In genomic region chr4:30720021-30720655, GRCh38 we compare ENCODE assay signal across 8 cellular contexts. TPM values are rescaled to one million over a fixed set of nuclear protein-coding genes. Genes with fewer than 3 reads are reported as not detected.
DNase-seq lines count a peak whose midpoint lies in the region; ATAC-seq and TF ChIP-seq lines count a peak whose summit lies in the region.

Gene PCDH7, plus strand, starts transcription at chr4:30720369. Its CDS starts 1,054 bp downstream, at chr4:30721423.

- no peaks in the 10 kb centered on the region for H3K9me3 ChIP-seq in neural cell (ENCODE audit: low read length)

- POLR2A ChIA-PET in activated CD8-positive, alpha-beta T cell treated with anti-CD3 and anti-CD28 coated beads for 36 hours (lab: Charles Lee) = no interaction called here

- H3K27ac ChIP-seq in HL-60 (replicated peaks) (no peak within 1 kb of the TSS), neural cell (ENCODE audit: low read length) (peak within 1 kb of the TSS; percentile 64)

- peak; percentile 31 for TF ChIP-seq RAD21 in neural cell (conservative IDR thresholded peaks at IDR 0.05)

- H3F3A ChIP-seq in neural cell (ENCODE audit: insufficient read depth, low read length, poor library complexity, severe bottlenecking) = no peaks in the 10 kb centered on the region

- H3K4me3 ChIP-seq in HL-60 (replicated peaks; ENCODE audit: insufficient read depth, low read length) = peak within 1 kb of the TSS; percentile 13
- peak within 1 kb of the TSS; percentile 96 for H3K4me3 ChIP-seq in neural cell (ENCODE audit: low read length)

- H3K27me3 Mint-ChIP-seq in activated CD8-positive, alpha-beta T cell treated with anti-CD3 and anti-CD28 coated beads for 36 hours = peaks cover 63% of the 10 kb centered on the region

- H3K27ac Mint-ChIP-seq in activated CD8-positive, alpha-beta T cell treated with anti-CD3 and anti-CD28 coated beads for 36 hours = no peak within 1 kb of the TSS

- peak; percentile 38 for ATAC-seq in activated CD8-positive, alpha-beta T cell treated with anti-CD3 and anti-CD28 coated beads for 36 hours
- ATAC-seq in GM18861 (IDR thresholded peaks at IDR 0.05; ENCODE audit: unreplicated experiment) (no peak), GM19452 (IDR thresholded peaks at IDR 0.05; ENCODE audit: unreplicated experiment) (no peak)

- no peaks in the 10 kb centered on the region for H3K9me2 ChIP-seq in neural cell (ENCODE audit: insufficient read depth, low read length)

- peak; percentile 13 for DNase-seq in CD1c-positive myeloid dendritic cell (ENCODE audit: extremely low spot score)
- DNase-seq in HL-60 (ENCODE audit: low read depth in 1 of 2, low spot score in 1 of 2) = no peak
- peak; percentile 37 for DNase-seq in activated CD8-positive, alpha-beta T cell treated with anti-CD3 and anti-CD28 coated beads for 36 hours
- DNase-seq in glomerular endothelial cell (ENCODE audit: extremely low read depth, low read depth, low spot score) = no peak
- DNase-seq in COLO829 (ENCODE audit: low spot score) = no peak

- intact Hi-C loops in activated CD8-positive, alpha-beta T cell treated with anti-CD3 and anti-CD28 coated beads for 36 hours (cut with micrococcal nuclease) = no loop called here

- no peaks in the 10 kb centered on the region for H4K20me1 ChIP-seq in neural cell (ENCODE audit: insufficient read depth)

- TF ChIP-seq EP300 in neural cell (conservative IDR thresholded peaks at IDR 0.05; ENCODE audit: poor library complexity, severe bottlenecking) = no peak

- H3K27me3 ChIP-seq in HL-60 (ENCODE audit: insufficient read depth, poor library complexity, severe bottlenecking) (peaks cover 57% of the 10 kb centered on the region), neural cell (ENCODE audit: insufficient read depth, low read depth, low read length) (no peaks in the 10 kb centered on the region)

- peak within 1 kb of the TSS; percentile 80 for H3K9ac ChIP-seq in neural cell (ENCODE audit: low read length)

- H3K4me1 Mint-ChIP-seq in activated CD8-positive, alpha-beta T cell treated with anti-CD3 and anti-CD28 coated beads for 36 hours (ENCODE audit: low read depth) = peaks cover 41% of the 10 kb centered on the region

- peak within 1 kb of the TSS; percentile 46 for H3K4me3 Mint-ChIP-seq in activated CD8-positive, alpha-beta T cell treated with anti-CD3 and anti-CD28 coated beads for 36 hours

- H3K4me2 ChIP-seq in neural cell (ENCODE audit: low read length) = peak within 1 kb of the TSS; percentile 66

- H3K36me3 Mint-ChIP-seq in activated CD8-positive, alpha-beta T cell treated with anti-CD3 and anti-CD28 coated beads for 36 hours (ENCODE audit: low read depth) = peaks cover 7% of the 10 kb centered on the region

- CTCF ChIA-PET in activated CD8-positive, alpha-beta T cell treated with anti-CD3 and anti-CD28 coated beads for 36 hours (lab: Charles Lee) = no interaction called here

- no peaks in the 10 kb centered on the region for H3K36me3 ChIP-seq in neural cell (ENCODE audit: insufficient read depth, low read length)

- H3K79me2 ChIP-seq in neural cell (replicated peaks; ENCODE audit: insufficient read depth, low read length) = peaks cover 29% of the 10 kb centered on the region

- peak within 1 kb of the TSS; percentile 59 for H2AFZ ChIP-seq in neural cell (ENCODE audit: low read depth, low read length)

- H3K9me3 Mint-ChIP-seq in activated CD8-positive, alpha-beta T cell treated with anti-CD3 and anti-CD28 coated beads for 36 hours = no peaks in the 10 kb centered on the region

- no peak for TF ChIP-seq CTCF in HL-60 (IDR thresholded peaks at IDR 0.05; ENCODE audit: insufficient read depth, low read length)
- TF ChIP-seq CTCF in activated CD8-positive, alpha-beta T cell treated with anti-CD3 and anti-CD28 coated beads for 36 hours (IDR thresholded peaks at IDR 0.05) = no peak
- no peak for TF ChIP-seq CTCF in neural cell (IDR thresholded peaks at IDR 0.05; ENCODE audit: poor library complexity, severe bottlenecking)

TF ChIP-seq in neural cell, 6 proteins besides CTCF, POLR2A, EP300 and RAD21:
- TF ChIP-seq SMC3 (conservative IDR thresholded peaks at IDR 0.05; ENCODE audit: poor library complexity) (no peak), EZH2 (IDR thresholded peaks at IDR 0.05; ENCODE audit: borderline replicate concordance, insufficient read depth, low read length, poor library complexity, severe bottlenecking) (no peak), POLR2AphosphoS5 (IDR thresholded peaks at IDR 0.05) (no peak), REST (IDR thresholded peaks at IDR 0.05; ENCODE audit: borderline replicate concordance) (no peak), MXI1 (conservative IDR thresholded peaks at IDR 0.05; ENCODE audit: poor library complexity, severe bottlenecking) (peak; percentile 48)

RNA-seq across cellular contexts. Expression of gene PCDH7, which starts in this region (rescaled TPM):
- total RNA-seq in activated CD8-positive, alpha-beta T cell treated with anti-CD3 and anti-CD28 coated beads for 36 hours = not detected
- total RNA-seq in glomerular endothelial cell = 3.1 and 11.3 TPM in 2 replicates
- polyA plus RNA-seq in neural cell = 12.6 and 15.3 TPM in 2 replicates
- polyA minus RNA-seq in neural cell = 78.6 and 89.1 TPM in 2 replicates

Comparison
In these comparisons a context has a peak if more than half of its experiments do, and no peak if none do; other contexts are left out.
1. Peak in DNase-seq and ATAC-seq in activated CD8-positive, alpha-beta T cell treated with anti-CD3 and anti-CD28 coated beads for 36 hours; RNA of the gene not detected or under 1 TPM.